Comparison of ENCODE assay signal across 8 cellular contexts in genomic region chr19:48290341-48290922, GRCh38. TPM values are rescaled to one million over a fixed set of nuclear protein-coding genes. Genes with fewer than 3 reads are reported as not detected.
DNase-seq lines count a peak whose midpoint lies in the region; ATAC-seq, FAIRE-seq and TF ChIP-seq lines count a peak whose summit lies in the region.

No MANE protein-coding gene starts in this region.

- no peak for TF ChIP-seq CTCF in A549 (IDR thresholded peaks at IDR 0.05)
- TF ChIP-seq CTCF in HEK293 (tag by site-specific recombination; IDR thresholded peaks at IDR 0.05), result no peak
- TF ChIP-seq CTCF in GM12878 (IDR thresholded peaks at IDR 0.05 in 2 of 3, conservative IDR thresholded peaks at IDR 0.05 in 1 of 3; ENCODE audit: control insufficient read depth in 2 of 3, extremely low read depth in 1 of 3, insufficient read depth in 1 of 3, low read depth in 3 of 3, low read length in 3 of 3), result no peak
- peak; percentile 27 for TF ChIP-seq CTCF in kidney epithelial cell (IDR thresholded peaks at IDR 0.05; ENCODE audit: insufficient read depth, low read length, poor library complexity, severe bottlenecking)

- peak; percentile 35 to 70 for DNase-seq in A549 (ENCODE audit: low read depth in 1 of 2, low spot score in 1 of 2)
- no peak for DNase-seq in GM12878 (ENCODE audit: low read depth, low spot score)
- DNase-seq in kidney epithelial cell (ENCODE audit: low read depth), result no peak
- DNase-seq in activated T-helper 1 cell treated with anti-CD3 and anti-CD28 coated beads, Interleukin-12 subunit alpha, Interleukin-12 subunit beta, Interleukin-2, Interleukin-4 antibody, amounts not matched to agents 30 ng/mL and 10 ng/mL and 1 ng/mL, durations not matched to agents 14 hours and 24 hours and 36 hours (ENCODE audit: low spot score), result no peak
- no peak for DNase-seq in MV-4-11 (lab: John Stamatoyannopoulos, UW)

- BruUV-seq in GM12878 (replicated peaks; lab: Mats Ljungman, UMichigan), result no TSS peak

- CTCF ChIA-PET in A549 (lab: Yijun Ruan, JAX) (interaction anchor here (0.6 to 15.7 kb wide), 23 partner anchors 10 to 329 kb away, joined by 3 to 499 read pairs (median 4); partner anchors contain the start of genes EMP3, KDELR1 and ZNF114), HEK293 (lab: Yijun Ruan, JAX) (interaction anchor here (0.6 to 7.0 kb wide), 13 partner anchors 11 to 325 kb away, joined by 3 to 82 read pairs (median 5); partner anchors contain the start of gene ZNF114), GM12878 (lab: Yijun Ruan, JAX) (interaction anchor here (0.7 to 3.8 kb wide), 6 partner anchors 9 to 182 kb away, joined by 3 to 23 read pairs (median 3); no protein-coding TSS in a partner anchor)

- no peaks in the 10 kb centered on the region for H3K79me2 ChIP-seq in GM12878 (ENCODE audit: control insufficient read depth, insufficient read depth, low read length)

- H3K27ac ChIP-seq in A549 (peak overlapping the region in 1 of 2 experiments; percentile 81; a peak in 4 of 6 replicates), HEK293 (ENCODE audit: extremely low read depth, low read depth, low read length) (no peak overlapping the region), GM12878 (ENCODE audit: control insufficient read depth, insufficient read depth) (no peak overlapping the region), urinary bladder (ENCODE audit: low read depth) (no peak overlapping the region)

- H3K36me3 Mint-ChIP-seq in activated T-helper 1 cell treated with anti-CD3 and anti-CD28 coated beads, Interleukin-12 subunit alpha, Interleukin-12 subunit beta, Interleukin-2, Interleukin-4 antibody, amounts not matched to agents 30 ng/mL and 10 ng/mL and 1 ng/mL, durations not matched to agents 14 hours and 24 hours and 36 hours (ENCODE audit: low read depth), result no peaks in the 10 kb centered on the region

- 21% methylated on average over 17 of the region's 17 CpGs for WGBS in A549 (ENCODE audit: missing lambda C conversion rate)
- WGBS in GM12878 (ENCODE audit: insufficient coverage, insufficient replicate concordance, low lambda C conversion rate, missing lambda C conversion rate), result 43% methylated on average over 13 of the region's 17 CpGs
- 8% methylated on average over 17 of the region's 17 CpGs for WGBS in urinary bladder

- in situ Hi-C loops in GM12878 (cut with MboI), result loop anchor here (10.0 kb wide), 1 partner anchor 326 kb away; no protein-coding TSS in a partner anchor

- H3K4me1 Mint-ChIP-seq in activated T-helper 1 cell treated with anti-CD3 and anti-CD28 coated beads, Interleukin-12 subunit alpha, Interleukin-12 subunit beta, Interleukin-2, Interleukin-4 antibody, amounts not matched to agents 30 ng/mL and 10 ng/mL and 1 ng/mL, durations not matched to agents 14 hours and 24 hours and 36 hours (ENCODE audit: low read depth), result peaks cover 7% of the 10 kb centered on the region

- no peaks in the 10 kb centered on the region for H3K9me3 Mint-ChIP-seq in activated T-helper 1 cell treated with anti-CD3 and anti-CD28 coated beads, Interleukin-12 subunit alpha, Interleukin-12 subunit beta, Interleukin-2, Interleukin-4 antibody, amounts not matched to agents 30 ng/mL and 10 ng/mL and 1 ng/mL, durations not matched to agents 14 hours and 24 hours and 36 hours

- H2AFZ ChIP-seq in GM12878 (ENCODE audit: control insufficient read depth, low read depth, low read length), result peak overlapping the region; percentile 79

- ATAC-seq in A549 (peak; percentile 69 to 74), GM12878 (no peak), GM21367 (IDR thresholded peaks at IDR 0.05; ENCODE audit: unreplicated experiment) (no peak)

- H4K20me1 ChIP-seq in GM12878 (ENCODE audit: control insufficient read depth, insufficient read depth), result no peaks in the 10 kb centered on the region

- TF ChIP-seq POLR2A in A549 (IDR thresholded peaks at IDR 0.05; ENCODE audit: low read length) (no peak), GM12878 (IDR thresholded peaks at IDR 0.05; ENCODE audit: low read depth, low read length) (no peak)

- peaks cover 8% of the 10 kb centered on the region for H3K4me1 ChIP-seq in A549
- no peaks in the 10 kb centered on the region for H3K4me1 ChIP-seq in HEK293 (ENCODE audit: control insufficient read depth, insufficient read depth, low read length)
- peaks cover 3% of the 10 kb centered on the region; the same call in 1 of the 2 replicates for H3K4me1 ChIP-seq in GM12878 (ENCODE audit: control insufficient read depth, insufficient read depth, low read length)
- H3K4me1 ChIP-seq in urinary bladder (ENCODE audit: insufficient read depth), result no peaks in the 10 kb centered on the region

- no peak overlapping the region for H3K9ac ChIP-seq in GM12878 (ENCODE audit: control insufficient read depth, insufficient read depth, low read length)

- no peak for TF ChIP-seq RAD21 in A549 (conservative IDR thresholded peaks at IDR 0.05 in 1 of 2, IDR thresholded peaks at IDR 0.05 in 1 of 2)
- no peak for TF ChIP-seq RAD21 in GM12878 (IDR thresholded peaks at IDR 0.05; ENCODE audit: insufficient read depth, low read depth, low read length)

- intact Hi-C loops in GM12878 (cut with micrococcal nuclease; ENCODE audit: unreplicated experiment), result no loop called here
- intact Hi-C loops in activated T-helper 1 cell treated with anti-CD3 and anti-CD28 coated beads, Interleukin-12 subunit alpha, Interleukin-12 subunit beta, Interleukin-2, Interleukin-4 antibody, amounts not matched to agents 30 ng/mL and 10 ng/mL and 1 ng/mL, durations not matched to agents 14 hours and 24 hours and 36 hours (cut with micrococcal nuclease), result no loop called here

- RAD21 ChIA-PET in GM12878 (lab: Charles Lee; ENCODE audit: unreplicated experiment), result interaction anchor here (0.6 kb wide), 1 partner anchor 24 kb away, joined by 3 read pairs; no protein-coding TSS in a partner anchor

- POLR2A ChIA-PET in A549 (lab: Yijun Ruan, JAX), result no interaction called here
- POLR2A ChIA-PET in HEK293 (lab: Yijun Ruan, JAX), result interaction anchor here (0.6 to 1.2 kb wide), 2 partner anchors 18 to 23 kb away, joined by 4 to 6 read pairs; no protein-coding TSS in a partner anchor
- POLR2A ChIA-PET in GM12878 (lab: Charles Lee), result interaction anchor here (0.6 kb wide), 1 partner anchor 1858 kb away, joined by 3 read pairs; no protein-coding TSS in a partner anchor

- FAIRE-seq in A549 (lab: Jason Lieb, UNC), result no peak
- FAIRE-seq in GM12878 (lab: Jason Lieb, UNC), result no peak

- SMC1A ChIA-PET in GM12878 (lab: Charles Lee; ENCODE audit: uncharacterized antibody, unreplicated experiment), result interaction anchor here (1.0 kb wide), 1 partner anchor 88 kb away, joined by 3 read pairs; no protein-coding TSS in a partner anchor

- TF ChIP-seq EP300 in A549 (IDR thresholded peaks at IDR 0.05) (no peak), GM12878 (IDR thresholded peaks at IDR 0.05; ENCODE audit: borderline replicate concordance in 1 of 2, control insufficient read depth in 1 of 2, low read depth in 2 of 2, low read length in 2 of 2) (no peak)

- no peaks in the 10 kb centered on the region for H3K27me3 ChIP-seq in GM12878 (replicated peaks in 1 of 2; ENCODE audit: control insufficient read depth in 2 of 2, insufficient read depth in 2 of 2, low read length in 1 of 2)
- no peaks in the 10 kb centered on the region for H3K27me3 ChIP-seq in kidney epithelial cell (ENCODE audit: control insufficient read depth, insufficient read depth, low read length)

- H3K36me3 ChIP-seq in HEK293 (ENCODE audit: control insufficient read depth in 2 of 2, insufficient read depth in 1 of 2, low read length in 2 of 2) (no peaks in the 10 kb centered on the region), GM12878 (ENCODE audit: control insufficient read depth in 2 of 2, insufficient read depth in 2 of 2, low read length in 1 of 2) (no peaks in the 10 kb centered on the region), kidney epithelial cell (ENCODE audit: control insufficient read depth, insufficient read depth, low read length) (no peaks in the 10 kb centered on the region), urinary bladder (ENCODE audit: insufficient read depth) (no peaks in the 10 kb centered on the region)

- H3K4me3 ChIP-seq in A549 (peak overlapping the region; percentile 49), HEK293 (ENCODE audit: low read depth, low read length) (peak overlapping the region; percentile 38), GM12878 (peak overlapping the region; percentile 41; the same call in 1 of the 2 replicates), kidney epithelial cell (ENCODE audit: low read depth, low read length) (peak overlapping the region; percentile 40), urinary bladder (ENCODE audit: low read depth, low read length) (peak overlapping the region; percentile 16)

- H3K4me3 Mint-ChIP-seq in activated T-helper 1 cell treated with anti-CD3 and anti-CD28 coated beads, Interleukin-12 subunit alpha, Interleukin-12 subunit beta, Interleukin-2, Interleukin-4 antibody, amounts not matched to agents 30 ng/mL and 10 ng/mL and 1 ng/mL, durations not matched to agents 14 hours and 24 hours and 36 hours, result no peak overlapping the region

- peaks cover 12% of the 10 kb centered on the region for H3K27me3 Mint-ChIP-seq in activated T-helper 1 cell treated with anti-CD3 and anti-CD28 coated beads, Interleukin-12 subunit alpha, Interleukin-12 subunit beta, Interleukin-2, Interleukin-4 antibody, amounts not matched to agents 30 ng/mL and 10 ng/mL and 1 ng/mL, durations not matched to agents 14 hours and 24 hours and 36 hours (ENCODE audit: insufficient read depth)

- H3K27ac Mint-ChIP-seq in activated T-helper 1 cell treated with anti-CD3 and anti-CD28 coated beads, Interleukin-12 subunit alpha, Interleukin-12 subunit beta, Interleukin-2, Interleukin-4 antibody, amounts not matched to agents 30 ng/mL and 10 ng/mL and 1 ng/mL, durations not matched to agents 14 hours and 24 hours and 36 hours, result no peak overlapping the region

- peak overlapping the region; percentile 90 for H3K4me2 ChIP-seq in A549
- peak overlapping the region; percentile 69 for H3K4me2 ChIP-seq in GM12878 (ENCODE audit: control insufficient read depth, insufficient read depth)

- H3K9me3 ChIP-seq in A549, result peaks cover 23% of the 10 kb centered on the region
- H3K9me3 ChIP-seq in HEK293 (ENCODE audit: control insufficient read depth, insufficient read depth, low read depth, low read length), result no peaks in the 10 kb centered on the region
- no peaks in the 10 kb centered on the region; the same call in 1 of the 3 replicates for H3K9me3 ChIP-seq in GM12878 (replicated peaks; ENCODE audit: control insufficient read depth, insufficient read depth, low read length)

RNA-seq across cellular contexts. Expression of gene ZNF114, which starts 20.6 kb away (rescaled TPM):
- polyA plus RNA-seq in A549 (2011; rRNA removed), result 3.1 and 3.5 TPM in 2 replicates
- 1.5 and 1.6 TPM in 2 replicates for polyA plus RNA-seq in A549 (2012; cell fraction: cytosol; rRNA removed)
- polyA plus RNA-seq in A549 (2012; cell fraction: nucleus; rRNA removed), result 0.97 and 1.2 TPM in 2 replicates
- 4.3 to 5.6 TPM (median 4.6 TPM) in 3 replicates for polyA plus RNA-seq in A549 (2017; fragmentation: RNase III; extraction: RNeasy Plus Mini Kit Qiagen cat#74134 plus additional on column Dnase treatment)
- polyA minus RNA-seq in A549 (2011; rRNA and poly(A)+ RNA removed), result 4.6 and 6.2 TPM in 2 replicates
- not detected in 2 replicates for total RNA-seq in GM12878 (2013; cell fraction: nucleolus; rRNA removed)
- 5.0 TPM in 2 replicates for total RNA-seq in GM12878 (2014; rRNA removed)
- total RNA-seq in GM12878 (2014; rRNA removed; fragmentation: Illumina TruSeq; extraction: Trizol), result 6.1 TPM in 2 replicates
- 2.9 and 5.7 TPM in 2 replicates for total RNA-seq in GM12878 (2021)
- polyA plus RNA-seq in GM12878 (2011; ENCODE audit: low read depth), result 0.72 TPM
- polyA plus RNA-seq in GM12878 (2011; rRNA removed), result 0.09 TPM in 1 of 2 replicates, not detected in the other
- polyA plus RNA-seq in GM12878 (2011; cell fraction: cytosol; rRNA removed), result 0.16 TPM in 1 of 2 replicates, not detected in the other
- not detected in 2 replicates for polyA plus RNA-seq in GM12878 (2011; cell fraction: nucleus; rRNA removed)
- polyA plus RNA-seq in GM12878 (2012), result 0.77 and 0.81 TPM in 2 replicates
- 5.6 and 5.7 TPM in 2 replicates for polyA plus RNA-seq in GM12878 (2014; fragmentation: Illumina TruSeq; extraction: Trizol)
- polyA plus RNA-seq in GM12878 (2014; fragmentation: Nextera tagmentation; extraction: Ambion mirVana), result 1 to 10 TPM; 1.0 to 2.0 TPM
- 3.5 and 3.8 TPM in 2 replicates for polyA plus RNA-seq in GM12878 (2014; rRNA removed)
- 1 to 10 TPM; 4.9 to 5.7 TPM for polyA plus RNA-seq in GM12878 (2016; fragmentation: Nextera tagmentation; extraction: Ambion mirVana)
- polyA minus RNA-seq in GM12878 (2011; rRNA and poly(A)+ RNA removed), result not detected in 2 replicates
- polyA minus RNA-seq in GM12878 (2011; cell fraction: cytosol; rRNA and poly(A)+ RNA removed), result not detected in 2 replicates
- polyA minus RNA-seq in GM12878 (2011; cell fraction: nucleus; rRNA and poly(A)+ RNA removed), result not detected in 2 replicates
- total RNA-seq in kidney epithelial cell, result 3.0 and 4.0 TPM in 2 replicates
- total RNA-seq in urinary bladder, result 6.6 TPM
- 0.24 TPM for polyA plus RNA-seq in urinary bladder
- total RNA-seq in activated T-helper 1 cell treated with anti-CD3 and anti-CD28 coated beads, Interleukin-12 subunit alpha, Interleukin-12 subunit beta, Interleukin-2, Interleukin-4 antibody, amounts not matched to agents 30 ng/mL and 10 ng/mL and 1 ng/mL, durations not matched to agents 14 hours and 24 hours and 36 hours, result 0.37 and 0.41 TPM in 2 replicates

RNA-seq across cellular contexts. Expression of gene CARD8, which starts 34.7 kb away (rescaled TPM):
- polyA plus RNA-seq in A549 (2011; rRNA removed) (27.4 and 34.7 TPM in 2 replicates), A549 (2017; fragmentation: RNase III; extraction: RNeasy Plus Mini Kit Qiagen cat#74134 plus additional on column Dnase treatment) (27.2 to 27.5 TPM (median 27.5 TPM) in 3 replicates), GM12878 (2011; rRNA removed) (56.5 and 66.1 TPM in 2 replicates), GM12878 (2014; fragmentation: Illumina TruSeq; extraction: Trizol) (69.8 and 91.0 TPM in 2 replicates), GM12878 (2014; fragmentation: Nextera tagmentation; extraction: Ambion mirVana) (10 to 100 TPM; 41.7 to 44.0 TPM), GM12878 (2014; rRNA removed) (41.4 and 49.2 TPM in 2 replicates), GM12878 (2016; fragmentation: Nextera tagmentation; extraction: Ambion mirVana) (10 to 100 TPM; 42.3 to 43.2 TPM), urinary bladder (29.0 TPM)
- 10.9 and 11.3 TPM in 2 replicates for polyA plus RNA-seq in A549 (2012; cell fraction: cytosol; rRNA removed)
- 14.2 and 19.3 TPM in 2 replicates for polyA plus RNA-seq in A549 (2012; cell fraction: nucleus; rRNA removed)
- 34.8 and 41.5 TPM in 2 replicates for polyA minus RNA-seq in A549 (2011; rRNA and poly(A)+ RNA removed)
- total RNA-seq in GM12878 (2013; cell fraction: nucleolus; rRNA removed), result 322 and 361 TPM in 2 replicates
- total RNA-seq in GM12878 (2014; rRNA removed) (39.4 and 39.8 TPM in 2 replicates), GM12878 (2014; rRNA removed; fragmentation: Illumina TruSeq; extraction: Trizol) (52.5 and 63.7 TPM in 2 replicates), GM12878 (2021) (47.2 and 48.2 TPM in 2 replicates), kidney epithelial cell (11.2 and 14.1 TPM in 2 replicates), urinary bladder (81.3 TPM)
- polyA plus RNA-seq in GM12878 (2011; ENCODE audit: low read depth), result 25.5 TPM
- 39.6 and 40.3 TPM in 2 replicates for polyA plus RNA-seq in GM12878 (2011; cell fraction: cytosol; rRNA removed)
- polyA plus RNA-seq in GM12878 (2011; cell fraction: nucleus; rRNA removed), result 166 and 173 TPM in 2 replicates
- 40.0 and 40.4 TPM in 2 replicates for polyA plus RNA-seq in GM12878 (2012)
- 35.4 and 42.2 TPM in 2 replicates for polyA minus RNA-seq in GM12878 (2011; rRNA and poly(A)+ RNA removed)
- polyA minus RNA-seq in GM12878 (2011; cell fraction: cytosol; rRNA and poly(A)+ RNA removed), result 20.4 and 24.1 TPM in 2 replicates
- polyA minus RNA-seq in GM12878 (2011; cell fraction: nucleus; rRNA and poly(A)+ RNA removed), result 52.0 and 77.9 TPM in 2 replicates
- 117 and 130 TPM in 2 replicates for total RNA-seq in activated T-helper 1 cell treated with anti-CD3 and anti-CD28 coated beads, Interleukin-12 subunit alpha, Interleukin-12 subunit beta, Interleukin-2, Interleukin-4 antibody, amounts not matched to agents 30 ng/mL and 10 ng/mL and 1 ng/mL, durations not matched to agents 14 hours and 24 hours and 36 hours

RNA-seq across cellular contexts. Expression of gene EMP3, which starts 34.9 kb away (rescaled TPM):
- polyA plus RNA-seq in A549 (2011; rRNA removed) (147 and 210 TPM in 2 replicates), A549 (2017; fragmentation: RNase III; extraction: RNeasy Plus Mini Kit Qiagen cat#74134 plus additional on column Dnase treatment) (564 to 580 TPM (median 566 TPM) in 3 replicates), GM12878 (2011; rRNA removed) (68.8 and 128 TPM in 2 replicates), GM12878 (2014; fragmentation: Illumina TruSeq; extraction: Trizol) (139 and 149 TPM in 2 replicates), GM12878 (2014; fragmentation: Nextera tagmentation; extraction: Ambion mirVana) (10 to 100 TPM; 53.2 to 73.6 TPM), GM12878 (2014; rRNA removed) (224 and 261 TPM in 2 replicates), GM12878 (2016; fragmentation: Nextera tagmentation; extraction: Ambion mirVana) (100 to 1,000 TPM; 184 to 200 TPM), urinary bladder (159 TPM)
- polyA plus RNA-seq in A549 (2012; cell fraction: cytosol; rRNA removed), result 395 and 483 TPM in 2 replicates
- 319 and 362 TPM in 2 replicates for polyA plus RNA-seq in A549 (2012; cell fraction: nucleus; rRNA removed)
- polyA minus RNA-seq in A549 (2011; rRNA and poly(A)+ RNA removed), result 203 and 214 TPM in 2 replicates
- 27.2 and 29.7 TPM in 2 replicates for total RNA-seq in GM12878 (2013; cell fraction: nucleolus; rRNA removed)
- total RNA-seq in GM12878 (2014; rRNA removed) (97.5 and 99.1 TPM in 2 replicates), GM12878 (2014; rRNA removed; fragmentation: Illumina TruSeq; extraction: Trizol) (126 and 137 TPM in 2 replicates), GM12878 (2021) (145 and 147 TPM in 2 replicates), kidney epithelial cell (30.7 and 32.5 TPM in 2 replicates), urinary bladder (81.3 TPM)
- 64.0 TPM for polyA plus RNA-seq in GM12878 (2011; ENCODE audit: low read depth)
- 227 and 228 TPM in 2 replicates for polyA plus RNA-seq in GM12878 (2011; cell fraction: cytosol; rRNA removed)
- 61.5 and 90.3 TPM in 2 replicates for polyA plus RNA-seq in GM12878 (2011; cell fraction: nucleus; rRNA removed)
- polyA plus RNA-seq in GM12878 (2012), result 119 and 128 TPM in 2 replicates
- 108 and 154 TPM in 2 replicates for polyA minus RNA-seq in GM12878 (2011; rRNA and poly(A)+ RNA removed)
- 57.1 and 62.1 TPM in 2 replicates for polyA minus RNA-seq in GM12878 (2011; cell fraction: cytosol; rRNA and poly(A)+ RNA removed)
- 28.8 and 32.8 TPM in 2 replicates for polyA minus RNA-seq in GM12878 (2011; cell fraction: nucleus; rRNA and poly(A)+ RNA removed)
- total RNA-seq in activated T-helper 1 cell treated with anti-CD3 and anti-CD28 coated beads, Interleukin-12 subunit alpha, Interleukin-12 subunit beta, Interleukin-2, Interleukin-4 antibody, amounts not matched to agents 30 ng/mL and 10 ng/mL and 1 ng/mL, durations not matched to agents 14 hours and 24 hours and 36 hours, result 249 and 253 TPM in 2 replicates

Comparison
In these comparisons a context has a peak if more than half of its experiments do, and no peak if none do; other contexts are left out.
1. ATAC-seq: peak in A549 (2 of 2); none in GM12878 (single experiment) and GM21367 (single experiment).
2. DNase-seq: peak in A549 (2 of 2); none in GM12878 (single experiment), kidney epithelial cell (single experiment), activated T-helper 1 cell treated with anti-CD3 and anti-CD28 coated beads, Interleukin-12 subunit alpha, Interleukin-12 subunit beta, Interleukin-2, Interleukin-4 antibody, amounts not matched to agents 30 ng/mL and 10 ng/mL and 1 ng/mL, durations not matched to agents 14 hours and 24 hours and 36 hours (single experiment) and MV-4-11 (single experiment).
3. Peak in every context shown above with its lines, with median percentiles within 50 percentile points of each other: H3K4me3 ChIP-seq.